ENCODE assay signal across 9 cellular contexts in the genomic region with DNA sequence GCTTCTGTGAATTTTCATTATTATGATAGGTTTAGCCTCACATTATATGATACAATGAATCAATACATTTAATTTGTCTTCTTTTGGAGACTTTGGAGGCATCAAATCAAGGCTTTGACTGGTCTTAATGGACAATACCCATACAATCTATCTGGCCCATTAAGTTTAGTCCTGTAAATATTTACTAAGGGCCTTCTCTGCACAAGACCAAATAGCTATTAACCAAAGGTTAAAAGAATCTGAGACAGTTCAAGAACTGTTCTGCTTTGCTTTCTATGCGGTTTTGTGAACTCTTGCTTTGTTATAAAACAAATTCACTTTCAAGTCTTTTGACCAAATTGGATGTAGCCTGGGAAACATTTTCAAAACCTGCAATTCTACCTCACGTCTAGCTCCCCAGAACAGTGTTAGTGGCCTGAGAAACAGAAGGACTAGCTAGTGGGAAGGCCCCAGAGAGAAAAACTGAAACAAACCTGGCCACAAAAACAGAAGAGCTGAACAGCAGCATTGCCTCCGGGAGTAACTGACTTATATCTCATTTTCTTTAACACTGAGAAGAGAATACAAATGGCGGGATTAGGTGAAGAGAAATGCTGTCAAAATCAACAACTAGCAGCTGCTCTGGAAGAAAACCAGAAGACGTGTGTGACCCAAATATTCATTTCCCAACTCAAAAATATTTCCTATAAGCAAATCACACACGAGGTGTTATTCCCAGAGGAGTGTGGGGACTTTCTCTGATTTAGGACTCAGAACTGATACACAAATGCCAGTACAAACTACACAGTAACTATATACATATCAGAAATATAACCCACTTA. TPM values are rescaled to one million over a fixed set of nuclear protein-coding genes. Genes with fewer than 3 reads are reported as not detected.
DNase-seq lines count a peak whose midpoint lies in the region; ATAC-seq, FAIRE-seq and TF ChIP-seq lines count a peak whose summit lies in the region.
"Had no signal": no experiment of that assay in that cellular context is flagged by ENCODE, and none has a peak within 500 bp of the region (broad histone marks: within the 10 kb centered on the region; RNA-seq: fewer than 3 reads in every experiment).

No MANE protein-coding gene starts in this region.

- H3K27me3 ChIP-seq in endothelial cell of umbilical vein (ENCODE audit: control insufficient read depth in 2 of 2, insufficient read depth in 2 of 2, low read length in 2 of 2) (no peaks in the 10 kb centered on the region), ovary (no peaks in the 10 kb centered on the region), A673 (replicated peaks; ENCODE audit: insufficient read depth, low read depth, low read length, poor library complexity) (no peaks in the 10 kb centered on the region)

- no peaks in the 10 kb centered on the region for H4K20me1 ChIP-seq in OCI-LY7 (ENCODE audit: insufficient read depth, low read length)
- no peaks in the 10 kb centered on the region for H4K20me1 ChIP-seq in endothelial cell of umbilical vein (replicated peaks; ENCODE audit: control insufficient read depth, extremely low read depth, insufficient read depth, low read length)

- H3K27ac ChIP-seq in OCI-LY7 (ENCODE audit: low read depth, low read length, poor library complexity, severe bottlenecking): peak overlapping the region; percentile 96
- H3K27ac ChIP-seq in endothelial cell of umbilical vein (ENCODE audit: insufficient read depth, low read depth, low read length): peak overlapping the region; percentile 14
- H3K27ac ChIP-seq in ovary: peak overlapping the region; percentile 26 to 68
- no peak overlapping the region for H3K27ac ChIP-seq in RWPE1
- H3K27ac ChIP-seq in A673 (ENCODE audit: low read depth, low read length, poor library complexity, severe bottlenecking): no peak overlapping the region

- no peak for TF ChIP-seq CTCF in GM10248 (IDR thresholded peaks at IDR 0.05; ENCODE audit: control extremely low read depth, extremely low read depth, low read depth, missing control alignments)
- TF ChIP-seq CTCF in OCI-LY7 (conservative IDR thresholded peaks at IDR 0.05; ENCODE audit: low read length): no peak
- TF ChIP-seq CTCF in endothelial cell of umbilical vein (IDR thresholded peaks at IDR 0.05; ENCODE audit: extremely low read depth in 1 of 2, insufficient read depth in 1 of 2, low read depth in 1 of 2, low read length in 2 of 2): no peak
- no peak for TF ChIP-seq CTCF in ovary (IDR thresholded peaks at IDR 0.05)
- TF ChIP-seq CTCF in RWPE1 (conservative IDR thresholded peaks at IDR 0.05; ENCODE audit: low read depth): no peak
- TF ChIP-seq CTCF in A673 (conservative IDR thresholded peaks at IDR 0.05; ENCODE audit: low read depth, low read length): no peak

- H3K9ac ChIP-seq in endothelial cell of umbilical vein (replicated peaks; ENCODE audit: extremely low read depth, insufficient read depth, low read length): peak overlapping the region; percentile 3

- intact Hi-C loops in OCI-LY7 (cut with micrococcal nuclease; ENCODE audit: unreplicated experiment) (no loop called here), endothelial cell of umbilical vein (cut with micrococcal nuclease) (loop anchor here (2.0 kb wide), 1 partner anchor 53 kb away; the partner anchor contains the start of gene TLR6), ovary (cut with DNase I) (no loop called here), A673 (cut with micrococcal nuclease; ENCODE audit: unreplicated experiment) (no loop called here)

- ATAC-seq in GM21576 (IDR thresholded peaks at IDR 0.05; ENCODE audit: unreplicated experiment): peak; percentile 53

- CTCF ChIA-PET in GM10248 (lab: Yijun Ruan, JAX) (interaction anchor here (0.8 to 16.4 kb wide), 25 partner anchors 9 to 714 kb away, joined by 3 to 256 read pairs (median 7); partner anchors contain the start of gene TLR10), OCI-LY7 (lab: Charles Lee; ENCODE audit: unreplicated experiment) (interaction anchor here (0.5 to 2.5 kb wide), 4 partner anchors 9 to 44 kb away, joined by 3 to 21 read pairs (median 8); partner anchors contain the start of gene TLR10), endothelial cell of umbilical vein (lab: Charles Lee) (interaction anchor here (0.8 to 4.6 kb wide), 21 partner anchors 9 to 630 kb away, joined by 3 to 31 read pairs (median 4); partner anchors contain the start of gene TLR10), RWPE1 (lab: Yijun Ruan, JAX) (interaction anchor here (0.6 to 1.0 kb wide), 5 partner anchors 11 to 624 kb away, joined by 3 to 4 read pairs (median 3); no protein-coding TSS in a partner anchor), A673 (lab: Charles Lee) (no interaction called here)

- no peak for TF ChIP-seq EP300 in ovary (IDR thresholded peaks at IDR 0.05)

- H3K79me2 ChIP-seq in OCI-LY7 (ENCODE audit: insufficient read depth, low read depth, low read length): no peaks in the 10 kb centered on the region
- H3K79me2 ChIP-seq in endothelial cell of umbilical vein (ENCODE audit: control insufficient read depth, insufficient read depth, low read length): no peaks in the 10 kb centered on the region

- peak overlapping the region; percentile 82 for H2AFZ ChIP-seq in OCI-LY7 (ENCODE audit: low read length)
- H2AFZ ChIP-seq in endothelial cell of umbilical vein (ENCODE audit: low read depth, low read length): peak overlapping the region; percentile 79

- H3K9me1 ChIP-seq in endothelial cell of umbilical vein (replicated peaks; ENCODE audit: control insufficient read depth, extremely low read depth, insufficient read depth, low read length): no peaks in the 10 kb centered on the region

- H3K9me3 ChIP-seq in OCI-LY7 (ENCODE audit: low read length) (peaks cover 26% of the 10 kb centered on the region), endothelial cell of umbilical vein (replicated peaks; ENCODE audit: control insufficient read depth, insufficient read depth, low read length) (no peaks in the 10 kb centered on the region), ovary (peaks cover 0 to 20% of the 10 kb centered on the region in 2 donors), A673 (ENCODE audit: low read depth, low read length, poor library complexity, severe bottlenecking) (no peaks in the 10 kb centered on the region)

- H3K4me2 ChIP-seq in OCI-LY7 (ENCODE audit: low read length) (peak overlapping the region; percentile 89), endothelial cell of umbilical vein (ENCODE audit: insufficient read depth, low read length) (peak overlapping the region; percentile 80)

- H3K4me1 ChIP-seq in OCI-LY7 (ENCODE audit: insufficient read depth, low read length, poor library complexity, severe bottlenecking) (peaks cover 26% of the 10 kb centered on the region), endothelial cell of umbilical vein (ENCODE audit: control insufficient read depth, extremely low read depth, insufficient read depth, low read length) (peaks cover 19% of the 10 kb centered on the region), ovary (ENCODE audit: insufficient read depth) (peaks cover 4% of the 10 kb centered on the region), A673 (ENCODE audit: insufficient read depth, low read length, poor library complexity, severe bottlenecking) (no peaks in the 10 kb centered on the region)

- TF ChIP-seq POLR2A in endothelial cell of umbilical vein (IDR thresholded peaks at IDR 0.05; ENCODE audit: low read depth, low read length) (no peak), ovary (IDR thresholded peaks at IDR 0.05) (no peak)

- POLR2A ChIA-PET in GM10248 (lab: Yijun Ruan, JAX) (interaction anchor here (0.8 to 3.3 kb wide), 11 partner anchors 9 to 672 kb away, joined by 3 to 14 read pairs (median 4); partner anchors contain the start of gene TLR10), OCI-LY7 (lab: Charles Lee) (interaction anchor here (0.6 to 5.1 kb wide), 15 partner anchors 9 to 347 kb away, joined by 3 to 54 read pairs (median 4); partner anchors contain the start of gene TLR10), endothelial cell of umbilical vein (lab: Charles Lee) (no interaction called here), RWPE1 (lab: Yijun Ruan, JAX; ENCODE audit: low non-redundant PET) (no interaction called here), A673 (lab: Charles Lee; ENCODE audit: low non-redundant PET) (no interaction called here)

- 12 to 18% (median 14%) methylated on average over 6 of the region's 6 CpGs for WGBS in ovary, 3 donors

- no peaks in the 10 kb centered on the region for H3K9me2 ChIP-seq in OCI-LY7 (ENCODE audit: insufficient read depth, low read length)

- H3K36me3 ChIP-seq in OCI-LY7 (ENCODE audit: insufficient read depth, low read length) (peaks cover 49% of the 10 kb centered on the region), endothelial cell of umbilical vein (ENCODE audit: control insufficient read depth in 2 of 2, extremely low read depth in 1 of 2, insufficient read depth in 2 of 2, low read length in 2 of 2) (no peaks in the 10 kb centered on the region), ovary (no peaks in the 10 kb centered on the region), A673 (ENCODE audit: insufficient read depth, low read length, poor library complexity, severe bottlenecking) (no peaks in the 10 kb centered on the region)

- BruUV-seq in OCI-LY7 (replicated peaks; lab: Mats Ljungman, UMichigan): TSS peak; percentile 74
- BruUV-seq in endothelial cell of umbilical vein (replicated peaks; lab: Mats Ljungman, UMichigan): TSS peak; percentile 43
- BruUV-seq in A673 (replicated peaks; lab: Mats Ljungman, UMichigan): no TSS peak

- DNase-seq in GM10248 (ENCODE audit: extremely low spot score) (peak; percentile 57), OCI-LY7 (ENCODE audit: low spot score) (peak; percentile 8), endothelial cell of umbilical vein (ENCODE audit: low read depth, low spot score) (no peak), ovary (no peak), RWPE1 (ENCODE audit: low spot score) (no peak), NCI-H82 treated with DMSO at 0.1 percent for 48 hours (lab: John Stamatoyannopoulos, UW; ENCODE audit: unreplicated experiment) (no peak), A673 (ENCODE audit: low spot score) (no peak)

- H3K4me3 ChIP-seq in OCI-LY7 (ENCODE audit: low read depth, low read length, poor library complexity, severe bottlenecking): peak overlapping the region; percentile 62
- peak overlapping the region in 1 of 3 experiments; percentile 10 for H3K4me3 ChIP-seq in endothelial cell of umbilical vein (replicated peaks in 1 of 3; ENCODE audit: insufficient read depth in 1 of 3, low read depth in 1 of 3, low read length in 3 of 3)
- peak overlapping the region; percentile 37 for H3K4me3 ChIP-seq in ovary
- H3K4me3 ChIP-seq in A673 (ENCODE audit: low read depth, low read length, poor library complexity, severe bottlenecking): no peak overlapping the region

- dilution Hi-C loops in endothelial cell of umbilical vein (cut with MboI; ENCODE audit: extremely low pct_ligation_motif_present, low sequenced_read_pairs): no loop called here

- no peak for FAIRE-seq in endothelial cell of umbilical vein (lab: Jason Lieb, UNC)
- FAIRE-seq: H1 had no signal

RNA-seq across cellular contexts. Expression of gene TLR1, which starts 0.5 kb away (rescaled TPM):
- total RNA-seq in OCI-LY7 (2014; rRNA removed; shearing (Covaris generic)): 3.3 and 3.8 TPM in 2 replicates
- 6.0 and 7.4 TPM in 2 replicates for total RNA-seq in OCI-LY7 (2022)
- 2.7 and 4.6 TPM in 2 replicates for total RNA-seq in endothelial cell of umbilical vein
- 0.59 and 0.81 TPM in 2 replicates for polyA plus RNA-seq in endothelial cell of umbilical vein
- polyA plus RNA-seq in endothelial cell of umbilical vein (2011; cell fraction: cytosol; rRNA removed): 0.75 and 0.87 TPM in 2 replicates
- polyA plus RNA-seq in endothelial cell of umbilical vein (2011; cell fraction: nucleus; rRNA removed): 0.53 and 0.66 TPM in 2 replicates
- 0.94 and 1.8 TPM in 2 replicates for polyA plus RNA-seq in endothelial cell of umbilical vein (2012)
- 1.5 and 3.0 TPM in 2 replicates for polyA minus RNA-seq in endothelial cell of umbilical vein
- polyA minus RNA-seq in endothelial cell of umbilical vein (2011; cell fraction: cytosol; rRNA and poly(A)+ RNA removed): not detected
- polyA minus RNA-seq in endothelial cell of umbilical vein (2011; cell fraction: nucleus; rRNA and poly(A)+ RNA removed): 1.2 and 1.5 TPM in 2 replicates
- total RNA-seq in ovary: 10 to 100 TPM in 4 of 7 donors, 1 to 10 TPM in 3; 7.0 to 24.0 (median 10.1) TPM
- polyA plus RNA-seq in ovary: 10 to 100 TPM in 1 of 2 donors, 1 to 10 TPM in 1; 5.0 to 10.1 TPM
- 0.15 and 0.37 TPM in 2 replicates for total RNA-seq in A673 (2021)
- total RNA-seq: H1 had no signal
- polyA plus RNA-seq: H1 had no signal

RNA-seq across cellular contexts. Expression of gene TLR10, which starts 21.3 kb away (rescaled TPM):
- total RNA-seq in OCI-LY7 (2014; rRNA removed; shearing (Covaris generic)): 34.5 and 39.8 TPM in 2 replicates
- total RNA-seq in OCI-LY7 (2022) (19.5 and 27.4 TPM in 2 replicates), endothelial cell of umbilical vein (not detected in 2 replicates), ovary (1 to 10 TPM in 1 of 7 donors, under 1 TPM in 3, not detected in 3; 0.08 to 1.4 (median 0.23) TPM), A673 (2021) (not detected in 2 replicates)
- polyA plus RNA-seq in endothelial cell of umbilical vein (not detected in 2 replicates), ovary (under 1 TPM; 0.10 to 0.35 TPM)
- not detected in 2 replicates for polyA plus RNA-seq in endothelial cell of umbilical vein (2011; cell fraction: cytosol; rRNA removed)
- polyA plus RNA-seq in endothelial cell of umbilical vein (2011; cell fraction: nucleus; rRNA removed): not detected in 2 replicates
- polyA plus RNA-seq in endothelial cell of umbilical vein (2012): not detected in 2 replicates
- not detected in 2 replicates for polyA minus RNA-seq in endothelial cell of umbilical vein
- not detected for polyA minus RNA-seq in endothelial cell of umbilical vein (2011; cell fraction: cytosol; rRNA and poly(A)+ RNA removed)
- polyA minus RNA-seq in endothelial cell of umbilical vein (2011; cell fraction: nucleus; rRNA and poly(A)+ RNA removed): not detected in 2 replicates
- total RNA-seq: H1 had no signal
- polyA plus RNA-seq: H1 had no signal

RNA-seq across cellular contexts. Expression of gene TLR6, which starts 52.6 kb away (rescaled TPM):
- total RNA-seq in OCI-LY7 (2014; rRNA removed; shearing (Covaris generic)): 1.5 TPM in 2 replicates
- total RNA-seq in OCI-LY7 (2022): 7.1 and 9.2 TPM in 2 replicates
- 1.1 and 1.7 TPM in 2 replicates for total RNA-seq in endothelial cell of umbilical vein
- 0.16 and 0.19 TPM in 2 replicates for polyA plus RNA-seq in endothelial cell of umbilical vein
- 0.21 and 0.28 TPM in 2 replicates for polyA plus RNA-seq in endothelial cell of umbilical vein (2011; cell fraction: cytosol; rRNA removed)
- 1.0 and 1.2 TPM in 2 replicates for polyA plus RNA-seq in endothelial cell of umbilical vein (2011; cell fraction: nucleus; rRNA removed)
- polyA plus RNA-seq in endothelial cell of umbilical vein (2012): 0.74 and 0.94 TPM in 2 replicates
- polyA minus RNA-seq in endothelial cell of umbilical vein: 0.38 and 0.85 TPM in 2 replicates
- polyA minus RNA-seq in endothelial cell of umbilical vein (2011; cell fraction: cytosol; rRNA and poly(A)+ RNA removed): 4.5 TPM
- 0.96 and 1.1 TPM in 2 replicates for polyA minus RNA-seq in endothelial cell of umbilical vein (2011; cell fraction: nucleus; rRNA and poly(A)+ RNA removed)
- 1 to 10 TPM; 1.9 to 5.0 (median 3.2) TPM for total RNA-seq in ovary
- 1 to 10 TPM in 1 of 2 donors, under 1 TPM in 1; 0.52 to 2.5 TPM for polyA plus RNA-seq in ovary
- total RNA-seq in A673 (2021): 0.59 and 1.5 TPM in 2 replicates

Comparison
In these comparisons a context has a peak if more than half of its experiments do, and no peak if none do; other contexts are left out.
1. DNase-seq: peak in GM10248 (single experiment) and OCI-LY7 (single experiment); none in endothelial cell of umbilical vein (single experiment), ovary (0 of 5), RWPE1 (single experiment), NCI-H82 treated with DMSO at 0.1 percent for 48 hours (single experiment) and A673 (single experiment).
2. H3K27ac ChIP-seq: peak in OCI-LY7 (single experiment), endothelial cell of umbilical vein (single experiment) and ovary (2 of 2); none in RWPE1 (single experiment) and A673 (single experiment).
3. RNA of gene TLR10, which starts 21.3 kb away (total RNA-seq): 19.5 to 39.8 TPM in OCI-LY7; 0.08 to 1.4 TPM in ovary, not detected in endothelial cell of umbilical vein and not detected in A673; every median in the first group is over 4 times any median in the second.
4. POLR2A ChIA-PET loops: an anchor here in GM10248 (0.8 to 3.3 kb wide) and OCI-LY7 (0.6 to 5.1 kb wide); none called in endothelial cell of umbilical vein, RWPE1 and A673.